ENCODE assay signal across 16 cellular contexts in the genomic region with DNA sequence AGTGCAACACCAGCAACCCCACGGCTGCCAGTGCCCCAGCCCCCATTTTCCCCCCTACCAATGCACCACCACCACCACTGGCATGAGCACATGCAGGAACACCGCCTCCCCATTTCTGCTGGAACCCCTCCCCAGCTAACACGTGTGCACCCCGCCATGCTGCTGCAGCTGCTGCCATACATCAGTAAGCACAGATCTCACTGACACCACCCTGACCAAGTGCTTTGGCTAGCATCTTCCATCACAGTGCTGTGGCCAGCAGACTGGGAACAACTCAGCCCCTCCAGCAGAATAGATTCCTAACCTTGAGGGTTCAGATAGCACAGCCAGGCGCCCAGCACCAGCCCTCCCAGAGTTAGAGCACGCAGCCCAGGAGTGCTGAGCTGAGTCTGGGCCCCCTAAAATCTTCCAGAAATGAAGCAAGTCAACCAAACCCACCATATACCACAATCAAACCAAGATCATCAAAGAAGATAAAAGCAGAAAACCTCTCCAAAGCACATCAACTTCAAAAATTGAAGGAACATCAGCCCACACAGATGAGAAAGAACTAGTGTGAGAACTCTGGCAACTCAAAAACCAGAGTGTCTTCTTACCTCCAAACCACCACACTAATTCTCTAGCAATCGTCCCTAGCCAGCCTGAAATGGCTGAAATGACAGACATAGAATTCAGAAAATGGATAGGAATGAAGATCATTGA.
DNase-seq lines count a peak whose midpoint lies in the region; ATAC-seq and TF ChIP-seq lines count a peak whose summit lies in the region.
"Had no signal": no experiment of that assay in that cellular context is flagged by ENCODE, and none has a peak within 500 bp of the region (broad histone marks: within the 10 kb centered on the region; RNA-seq: fewer than 3 reads in every experiment).

No MANE protein-coding gene starts in this region.

- no peak overlapping the region for H3K18ac ChIP-seq in IMR-90 (ENCODE audit: low read depth, low read length)

- TF ChIP-seq EP300 in gastroesophageal sphincter (IDR thresholded peaks at IDR 0.05) = no peak

- H3K56ac ChIP-seq in IMR-90 (ENCODE audit: extremely low read depth, insufficient read depth, low read length) = no peak overlapping the region

- CTCF ChIA-PET in CD8-positive, alpha-beta T cell (lab: Charles Lee) = interaction anchor here (0.6 to 7.0 kb wide), 7 partner anchors 8 to 85 kb away, joined by 3 to 110 read pairs (median 3); a partner anchor contains a TSS
- CTCF ChIA-PET in IMR-90 (lab: Yijun Ruan, JAX) = no interaction called here
- CTCF ChIA-PET in activated CD8-positive, alpha-beta T cell treated with anti-CD3 and anti-CD28 coated beads, Interleukin-2, amount 10 ng/mL, durations not matched to agents 7 days and 5 days (lab: Charles Lee) = interaction anchor here (2.5 to 7.7 kb wide), 2 partner anchors 80 to 86 kb away, joined by 14 to 102 read pairs; a partner anchor contains a TSS

- peaks cover 71% of the 10 kb centered on the region for H3K4me1 Mint-ChIP-seq in CD8-positive, alpha-beta T cell (ENCODE audit: low read depth)
- peaks cover 54% of the 10 kb centered on the region for H3K4me1 Mint-ChIP-seq in activated CD8-positive, alpha-beta T cell treated with anti-CD3 and anti-CD28 coated beads, Interleukin-2, amount 10 ng/mL, durations not matched to agents 7 days and 5 days (ENCODE audit: low read depth)

- H3K27me3 Mint-ChIP-seq in CD8-positive, alpha-beta T cell (ENCODE audit: low read depth) = no peaks in the 10 kb centered on the region
- H3K27me3 Mint-ChIP-seq in activated CD8-positive, alpha-beta T cell treated with anti-CD3 and anti-CD28 coated beads, Interleukin-2, amount 10 ng/mL, durations not matched to agents 7 days and 5 days (ENCODE audit: low read depth) = no peaks in the 10 kb centered on the region

- 80% methylated on average over 3 of the region's 7 CpGs; no CpG with 5 or more reads in 1 of the 2 experiments for WGBS in IMR-90 (ENCODE audit: extremely low coverage in 2 of 2, insufficient read length in 1 of 2), 2 experiments
- 100% methylated on average over 1 to 2 of the region's 7 CpGs for WGBS in gastroesophageal sphincter (ENCODE audit: low coverage in 1 of 2), 2 donors
- 75 to 87% (median 81%) methylated on average over 7 of the region's 7 CpGs for WGBS in spleen, 5 donors

- TF ChIP-seq CTCF in CD8-positive, alpha-beta T cell (IDR thresholded peaks at IDR 0.05) = no peak
- TF ChIP-seq CTCF in IMR-90 (conservative IDR thresholded peaks at IDR 0.05; ENCODE audit: low read depth, low read length) = no peak
- no peak for TF ChIP-seq CTCF in gastroesophageal sphincter (IDR thresholded peaks at IDR 0.05)
- no peak for TF ChIP-seq CTCF in spleen (IDR thresholded peaks at IDR 0.05 in 8 of 11, conservative IDR thresholded peaks at IDR 0.05 in 3 of 11)

- no peak overlapping the region for H4K5ac ChIP-seq in IMR-90 (ENCODE audit: low read depth, low read length)

- no peak overlapping the region for H3K9ac ChIP-seq in IMR-90 (ENCODE audit: low read depth, low read length)

- H4K8ac ChIP-seq in IMR-90 (ENCODE audit: low read depth in 2 of 2, low read length in 2 of 2) = no peak overlapping the region

- no peaks in the 10 kb centered on the region for H3K36me3 Mint-ChIP-seq in CD8-positive, alpha-beta T cell
- H3K36me3 Mint-ChIP-seq in activated CD8-positive, alpha-beta T cell treated with anti-CD3 and anti-CD28 coated beads, Interleukin-2, amount 10 ng/mL, durations not matched to agents 7 days and 5 days (ENCODE audit: low read depth) = peaks cover 2% of the 10 kb centered on the region
- H3K36me3 Mint-ChIP-seq: natural killer cell treated with Interleukin-12 subunit alpha and Interleukin-12 subunit beta and Interleukin-15 and Interleukin-18, amount 100 ng/mL, for 72 hours had no signal

- H3K4me1 ChIP-seq in CD8-positive, alpha-beta T cell (ENCODE audit: insufficient read depth, low read length) = peaks cover 64% of the 10 kb centered on the region
- H3K4me1 ChIP-seq in IMR-90 (ENCODE audit: control insufficient read depth, insufficient read depth, low read length) (no peaks in the 10 kb centered on the region; the same call in 1 of the 2 replicates), gastroesophageal sphincter (no peaks in the 10 kb centered on the region), spleen (peaks cover 0 to 56% (median 29%) of the 10 kb centered on the region in 6 donors)
- H3K4me1 ChIP-seq: vagina had no signal

- TF ChIP-seq RAD21 in IMR-90 (IDR thresholded peaks at IDR 0.05; ENCODE audit: low read length) = no peak

- no peak overlapping the region for H3K14ac ChIP-seq in IMR-90 (replicated peaks; ENCODE audit: low read depth, low read length)

- peak overlapping the region; percentile 37 for H2AFZ ChIP-seq in IMR-90 (replicated peaks; ENCODE audit: low read length, poor library complexity)

- ATAC-seq in CD8-positive, alpha-beta T cell = no peak
- ATAC-seq in IMR-90 (ENCODE audit: low read depth) (no peak), GM19351 (IDR thresholded peaks at IDR 0.05; ENCODE audit: unreplicated experiment) (no peak), gastroesophageal sphincter (no peak)
- no peak for ATAC-seq in activated CD8-positive, alpha-beta T cell treated with anti-CD3 and anti-CD28 coated beads, Interleukin-2, amount 10 ng/mL, durations not matched to agents 7 days and 5 days
- ATAC-seq: left lobe of liver had no signal

- in situ Hi-C loops in IMR-90 (cut with MboI; ENCODE audit: low sequenced_read_pairs) = no loop called here

- no peak overlapping the region for H2AK9ac ChIP-seq in IMR-90 (replicated peaks; ENCODE audit: low read depth, low read length, poor library complexity)

- dilution Hi-C loops in IMR-90 (cut with HindIII; ENCODE audit: low sequenced_read_pairs, unreplicated experiment) = no loop called here

- H3K4me3 Mint-ChIP-seq in CD8-positive, alpha-beta T cell = peak overlapping the region; percentile 69
- H3K4me3 Mint-ChIP-seq in activated CD8-positive, alpha-beta T cell treated with anti-CD3 and anti-CD28 coated beads, Interleukin-2, amount 10 ng/mL, durations not matched to agents 7 days and 5 days = peak overlapping the region; percentile 26
- H3K4me3 Mint-ChIP-seq: natural killer cell treated with Interleukin-12 subunit alpha and Interleukin-12 subunit beta and Interleukin-15 and Interleukin-18, amount 100 ng/mL, for 72 hours had no signal

- POLR2A ChIA-PET in CD8-positive, alpha-beta T cell (lab: Charles Lee) = interaction anchor here (0.5 to 6.1 kb wide), 6 partner anchors 10 to 92 kb away, joined by 3 to 72 read pairs (median 4); a partner anchor contains a TSS
- POLR2A ChIA-PET in IMR-90 (lab: Charles Lee; ENCODE audit: unreplicated experiment) = interaction anchor here (0.6 kb wide), 1 partner anchor 18 kb away, joined by 3 read pairs; no protein-coding TSS in a partner anchor
- POLR2A ChIA-PET in activated CD8-positive, alpha-beta T cell treated with anti-CD3 and anti-CD28 coated beads, Interleukin-2, amount 10 ng/mL, durations not matched to agents 7 days and 5 days (lab: Charles Lee) = interaction anchor here (1.1 to 5.7 kb wide), 4 partner anchors 13 to 84 kb away, joined by 3 to 95 read pairs (median 9); a partner anchor contains a TSS

- H3K79me1 ChIP-seq in IMR-90 (ENCODE audit: low read depth in 1 of 2, low read length in 2 of 2) = no peaks in the 10 kb centered on the region

- no peaks in the 10 kb centered on the region for H3K27me3 ChIP-seq in CD8-positive, alpha-beta T cell (ENCODE audit: insufficient read depth, low read length)
- H3K27me3 ChIP-seq in IMR-90 (ENCODE audit: control insufficient read depth, insufficient read depth, low read length) (no peaks in the 10 kb centered on the region), gastroesophageal sphincter (no peaks in the 10 kb centered on the region), spleen (replicated peaks in 1 of 7) (no peaks in the 10 kb centered on the region)
- H3K27me3 ChIP-seq: vagina had no signal

- no peak overlapping the region for H2BK5ac ChIP-seq in IMR-90 (ENCODE audit: low read depth, low read length, poor library complexity, severe bottlenecking)

- peak overlapping the region; percentile 7 for H3K27ac ChIP-seq in CD8-positive, alpha-beta T cell (ENCODE audit: low read depth, low read length)
- H3K27ac ChIP-seq in IMR-90 (ENCODE audit: insufficient read depth, low read length) (no peak overlapping the region), gastroesophageal sphincter (no peak overlapping the region), spleen (peak overlapping the region in 4 of 8 donors; percentile 70 to 82 (median 74))
- H3K27ac ChIP-seq: C4-2B, vagina had no signal

- H4K91ac ChIP-seq in IMR-90 (ENCODE audit: insufficient read depth, low read depth, low read length) = no peak overlapping the region

- no peak overlapping the region for H2BK20ac ChIP-seq in IMR-90 (ENCODE audit: low read depth, low read length)

- H3K36me3 ChIP-seq in CD8-positive, alpha-beta T cell (ENCODE audit: insufficient read depth, low read length) = no peaks in the 10 kb centered on the region
- H3K36me3 ChIP-seq in IMR-90 (ENCODE audit: control insufficient read depth, insufficient read depth, low read length) (no peaks in the 10 kb centered on the region), gastroesophageal sphincter (no peaks in the 10 kb centered on the region), spleen (no peaks in the 10 kb centered on the region)
- H3K36me3 ChIP-seq: vagina had no signal

- no peak overlapping the region for H3K4ac ChIP-seq in IMR-90 (ENCODE audit: low read depth, low read length)

- TF ChIP-seq POLR2A in IMR-90 (IDR thresholded peaks at IDR 0.05; ENCODE audit: low read depth, low read length) (no peak), gastroesophageal sphincter (IDR thresholded peaks at IDR 0.05) (no peak), spleen (IDR thresholded peaks at IDR 0.05) (no peak)

- H2BK120ac ChIP-seq in IMR-90 (ENCODE audit: low read depth, low read length) = no peak overlapping the region

- no peaks in the 10 kb centered on the region for H4K20me1 ChIP-seq in IMR-90 (ENCODE audit: insufficient read depth, low read length)

- no peak overlapping the region for H2BK15ac ChIP-seq in IMR-90 (ENCODE audit: low read depth, low read length)

- no peak overlapping the region for H2AK5ac ChIP-seq in IMR-90 (ENCODE audit: low read depth, low read length)

- peak overlapping the region; percentile 5 for H3K4me3 ChIP-seq in CD8-positive, alpha-beta T cell (ENCODE audit: low read depth, low read length)
- H3K4me3 ChIP-seq in IMR-90 (ENCODE audit: insufficient read depth, low read depth, low read length) = no peak overlapping the region
- H3K4me3 ChIP-seq in gastroesophageal sphincter = no peak overlapping the region
- no peak overlapping the region for H3K4me3 ChIP-seq in spleen
- H3K4me3 ChIP-seq: vagina had no signal

- H3K9me1 ChIP-seq in IMR-90 (ENCODE audit: insufficient read depth, low read length) = peaks cover 4% of the 10 kb centered on the region

- H3K9me3 Mint-ChIP-seq in CD8-positive, alpha-beta T cell = no peaks in the 10 kb centered on the region
- no peaks in the 10 kb centered on the region for H3K9me3 Mint-ChIP-seq in activated CD8-positive, alpha-beta T cell treated with anti-CD3 and anti-CD28 coated beads, Interleukin-2, amount 10 ng/mL, durations not matched to agents 7 days and 5 days (ENCODE audit: insufficient read depth)
- H3K9me3 Mint-ChIP-seq: natural killer cell treated with Interleukin-12 subunit alpha and Interleukin-12 subunit beta and Interleukin-15 and Interleukin-18, amount 100 ng/mL, for 72 hours had no signal

- H3K23ac ChIP-seq in IMR-90 (ENCODE audit: low read depth, low read length) = no peak overlapping the region

- H3K4me2 ChIP-seq in IMR-90 (ENCODE audit: low read depth, low read length) = no peak overlapping the region

- no TSS peak for BruUV-seq in IMR-90 (replicated peaks; lab: Mats Ljungman, UMichigan)

- H3K27ac Mint-ChIP-seq in CD8-positive, alpha-beta T cell = peak overlapping the region; percentile 96
- peak overlapping the region; percentile 80 for H3K27ac Mint-ChIP-seq in activated CD8-positive, alpha-beta T cell treated with anti-CD3 and anti-CD28 coated beads, Interleukin-2, amount 10 ng/mL, durations not matched to agents 7 days and 5 days
- H3K27ac Mint-ChIP-seq: natural killer cell treated with Interleukin-12 subunit alpha and Interleukin-12 subunit beta and Interleukin-15 and Interleukin-18, amount 100 ng/mL, for 72 hours had no signal

- peak in 1 of 7 experiments; percentile 53 for DNase-seq in CD8-positive, alpha-beta T cell
- no peak for DNase-seq in IMR-90
- DNase-seq in activated CD8-positive, alpha-beta T cell treated with anti-CD3 and anti-CD28 coated beads, Interleukin-2, amount 10 ng/mL, durations not matched to agents 7 days and 5 days = no peak
- DNase-seq in myocyte (ENCODE audit: low read depth) = peak; percentile 52
- DNase-seq in NCI-H128 (lab: John Stamatoyannopoulos, UW; ENCODE audit: unreplicated experiment) = no peak
- no peak for DNase-seq in spleen
- DNase-seq: NCI-H1436; NCI-H226; OCI-M1; stimulated activated CD4-positive, alpha-beta T cell treated with anti-CD3 and anti-CD28 coated beads, Interleukin-4, amount 100 ng/mL, for 1 hour had no signal

- intact Hi-C loops in CD8-positive, alpha-beta T cell (cut with DNase I, micrococcal nuclease) = loop anchor here (5.0 to 10.0 kb wide), 4 partner anchors 315 to 992 kb away; a partner anchor contains a TSS
- intact Hi-C loops in IMR-90 (cut with micrococcal nuclease) (no loop called here), spleen (cut with DNase I; ENCODE audit: low total_unique reads) (no loop called here)

- no peaks in the 10 kb centered on the region for H3K9me3 ChIP-seq in CD8-positive, alpha-beta T cell (ENCODE audit: low read length)
- H3K9me3 ChIP-seq in IMR-90 (ENCODE audit: control insufficient read depth, insufficient read depth, low read length) (no peaks in the 10 kb centered on the region), gastroesophageal sphincter (no peaks in the 10 kb centered on the region), spleen (peaks cover 0 to under 1% (median 0%) of the 10 kb centered on the region in 8 donors)
- H3K9me3 ChIP-seq: vagina had no signal

Comparison
In these comparisons a context has a peak if more than half of its experiments do, and no peak if none do; other contexts are left out.
1. intact Hi-C loops: an anchor here in CD8-positive, alpha-beta T cell (5.0 to 10.0 kb wide); none called in IMR-90 and spleen.